Comparison of ENCODE assay signal across 32 cellular contexts in genomic region chr3:124939661-124940060, GRCh38. TPM values are rescaled to one million over a fixed set of nuclear protein-coding genes. Genes with fewer than 3 reads are reported as not detected.
"Had no signal": no experiment of that assay in that cellular context is flagged by ENCODE, and none has a peak within 500 bp of the region (broad histone marks: within the 10 kb centered on the region; RNA-seq: fewer than 3 reads in every experiment).

No MANE protein-coding gene starts in this region.

- H3K27me3 Mint-ChIP-seq: activated naive CD4-positive, alpha-beta T cell treated with anti-CD3 and anti-CD28 coated beads, Interleukin-2, amount 50 U/mL, for 24 hours had no signal

- ATAC-seq: activated CD4-positive, alpha-beta T cell treated with anti-CD3 and anti-CD28 coated beads for 36 hours; activated CD4-positive, CD25-positive, alpha-beta regulatory T cell treated with anti-CD3 and anti-CD28 coated beads, Interleukin-2, amount 50 U/mL, for 24 hours; activated CD8-positive, alpha-beta T cell treated with anti-CD3 and anti-CD28 coated beads, Interleukin-2, amount 10 ng/mL, durations not matched to agents 7 days and 5 days; Panc1; WTC11 had no signal

- H3K4me1 Mint-ChIP-seq: activated CD4-positive, alpha-beta T cell treated with anti-CD3 and anti-CD28 coated beads for 36 hours; activated CD4-positive, alpha-beta T cell treated with anti-CD3 and anti-CD28 coated beads, Interleukin-2, amount 10 ng/mL, durations not matched to agents 7 days and 5 days; activated naive CD4-positive, alpha-beta T cell treated with anti-CD3 and anti-CD28 coated beads, Interleukin-2, amount 50 U/mL, for 24 hours; activated naive CD8-positive, alpha-beta T cell treated with anti-CD3 and anti-CD28 coated beads, Interleukin-2, amount 10 ng/mL, durations not matched to agents 7 days and 5 days; WTC11 had no signal

- H3K27ac ChIP-seq: ascending aorta, SJCRH30, SK-N-MC had no signal

- H3K4me3 ChIP-seq: ascending aorta, SJCRH30, SK-N-MC had no signal

- H3K4me3 Mint-ChIP-seq: activated CD4-positive, alpha-beta T cell treated with anti-CD3 and anti-CD28 coated beads for 36 hours; activated CD4-positive, alpha-beta T cell treated with anti-CD3 and anti-CD28 coated beads, Interleukin-2, amount 10 ng/mL, durations not matched to agents 7 days and 5 days; activated CD8-positive, alpha-beta T cell treated with anti-CD3 and anti-CD28 coated beads, Interleukin-2, amount 10 ng/mL, durations not matched to agents 7 days and 5 days; activated naive CD4-positive, alpha-beta T cell treated with anti-CD3 and anti-CD28 coated beads, Interleukin-2, amount 50 U/mL, for 24 hours; activated naive CD8-positive, alpha-beta T cell treated with anti-CD3 and anti-CD28 coated beads, Interleukin-2, amount 10 ng/mL, durations not matched to agents 7 days and 5 days; activated T-cell treated with anti-CD3 and anti-CD28 coated beads, Interleukin-2, amount 50 U/mL, for 24 hours; WTC11 had no signal

- H3K9me3 ChIP-seq: ascending aorta, SJCRH30 had no signal

- DNase-seq: activated CD4-positive, alpha-beta T cell treated with anti-CD3 and anti-CD28 coated beads for 36 hours; activated CD4-positive, alpha-beta T cell treated with anti-CD3 and anti-CD28 coated beads, Interleukin-2, amount 10 ng/mL, durations not matched to agents 7 days and 5 days; activated CD4-positive, alpha-beta T cell treated with anti-CD3 and anti-CD28 coated beads, Interleukin-2, amount 50 U/mL, for 48 hours; activated CD8-positive, alpha-beta T cell treated with anti-CD3 and anti-CD28 coated beads, Interleukin-2, amount 10 ng/mL, durations not matched to agents 7 days and 5 days; activated gamma-delta T cell; activated naive CD4-positive, alpha-beta T cell treated with Interleukin-2 at 50 U/mL for 16 hours; activated naive CD8-positive, alpha-beta T cell treated with anti-CD3 and anti-CD28 coated beads, Interleukin-2, amount 10 ng/mL, durations not matched to agents 7 days and 5 days; activated T-cell treated with anti-CD3 and anti-CD28 coated beads, Interleukin-2, amount 50 U/mL, for 24 hours; amygdala; central memory CD4-positive, alpha-beta T cell; Karpas-422; NCI-H1048; NCI-H1105 treated with DMSO at 0.1 percent for 48 hours; NCI-H1436; NCI-H1694; NCI-H1930; NCI-H345; NCI-H524 treated with DMSO at 0.1 percent for 48 hours; SHP77; SJCRH30; T1000 had no signal

- H3K9me3 Mint-ChIP-seq: activated CD4-positive, alpha-beta T cell treated with anti-CD3 and anti-CD28 coated beads, Interleukin-2, amount 10 ng/mL, durations not matched to agents 7 days and 5 days; activated naive CD4-positive, alpha-beta T cell treated with anti-CD3 and anti-CD28 coated beads, Interleukin-2, amount 50 U/mL, for 24 hours; activated naive CD8-positive, alpha-beta T cell treated with anti-CD3 and anti-CD28 coated beads, Interleukin-2, amount 10 ng/mL, durations not matched to agents 7 days and 5 days; activated T-helper 2 cell treated with anti-CD3 and anti-CD28 coated beads, Interferon-gamma antibody, Interleukin-2, Interleukin-4, amounts not matched to agents 10 μg/mL and 5 μg/mL and 100 μg/mL, durations not matched to agents 14 hours and 24 hours and 36 hours had no signal

- H3K27me3 ChIP-seq: ascending aorta had no signal

- H3K4me1 ChIP-seq: ascending aorta, SJCRH30 had no signal

- H3K36me3 ChIP-seq: ascending aorta, SJCRH30 had no signal

- H3K36me3 Mint-ChIP-seq: activated naive CD4-positive, alpha-beta T cell treated with anti-CD3 and anti-CD28 coated beads, Interleukin-2, amount 50 U/mL, for 24 hours; activated naive CD8-positive, alpha-beta T cell treated with anti-CD3 and anti-CD28 coated beads, Interleukin-2, amount 10 ng/mL, durations not matched to agents 7 days and 5 days; WTC11 had no signal

- H3K27ac Mint-ChIP-seq: activated CD4-positive, alpha-beta T cell treated with anti-CD3 and anti-CD28 coated beads for 36 hours; activated CD4-positive, alpha-beta T cell treated with anti-CD3 and anti-CD28 coated beads, Interleukin-2, amount 10 ng/mL, durations not matched to agents 7 days and 5 days; activated CD8-positive, alpha-beta T cell treated with anti-CD3 and anti-CD28 coated beads, Interleukin-2, amount 10 ng/mL, durations not matched to agents 7 days and 5 days; activated naive CD4-positive, alpha-beta T cell treated with anti-CD3 and anti-CD28 coated beads, Interleukin-2, amount 50 U/mL, for 24 hours; activated naive CD8-positive, alpha-beta T cell treated with anti-CD3 and anti-CD28 coated beads, Interleukin-2, amount 10 ng/mL, durations not matched to agents 7 days and 5 days; activated T-cell treated with anti-CD3 and anti-CD28 coated beads, Interleukin-2, amount 50 U/mL, for 24 hours; activated T-helper 2 cell treated with anti-CD3 and anti-CD28 coated beads, Interferon-gamma antibody, Interleukin-2, Interleukin-4, amounts not matched to agents 10 μg/mL and 5 μg/mL and 100 μg/mL, durations not matched to agents 14 hours and 24 hours and 36 hours; WTC11 had no signal

RNA-seq across cellular contexts. Expression of gene MUC13, which starts 5.1 kb away (rescaled TPM):
- total RNA-seq: activated CD4-positive, alpha-beta T cell treated with anti-CD3 and anti-CD28 coated beads for 36 hours; activated CD4-positive, alpha-beta T cell treated with anti-CD3 and anti-CD28 coated beads, Interleukin-2, amount 10 ng/mL, durations not matched to agents 7 days and 5 days; activated CD8-positive, alpha-beta T cell treated with anti-CD3 and anti-CD28 coated beads, Interleukin-2, amount 10 ng/mL, durations not matched to agents 7 days and 5 days; activated naive CD8-positive, alpha-beta T cell treated with anti-CD3 and anti-CD28 coated beads, Interleukin-2, amount 10 ng/mL, durations not matched to agents 7 days and 5 days; activated T-helper 2 cell treated with anti-CD3 and anti-CD28 coated beads, Interferon-gamma antibody, Interleukin-2, Interleukin-4, amounts not matched to agents 10 μg/mL and 5 μg/mL and 100 μg/mL, durations not matched to agents 14 hours and 24 hours and 36 hours; ascending aorta; MCF 10A; RPMI7951; SJCRH30; T-helper 1 cell treated with Interleukin-12 subunit alpha and Interleukin-12 subunit beta and Interleukin-4 antibody, amounts not matched to agents 30 ng/mL and 1 ng/mL, for 36 hours; T-helper 2 cell treated with Interferon-gamma antibody and Interleukin-4, amounts not matched to agents 100 ng/mL and 5 ng/mL, for 36 hours had no signal

RNA-seq across cellular contexts. Expression of gene ITGB5, which starts 52.5 kb away (rescaled TPM):
- total RNA-seq: activated CD8-positive, alpha-beta T cell treated with anti-CD3 and anti-CD28 coated beads, Interleukin-2, amount 10 ng/mL, durations not matched to agents 7 days and 5 days; T-helper 2 cell treated with Interferon-gamma antibody and Interleukin-4, amounts not matched to agents 100 ng/mL and 5 ng/mL, for 36 hours had no signal
